In the genomic region with DNA sequence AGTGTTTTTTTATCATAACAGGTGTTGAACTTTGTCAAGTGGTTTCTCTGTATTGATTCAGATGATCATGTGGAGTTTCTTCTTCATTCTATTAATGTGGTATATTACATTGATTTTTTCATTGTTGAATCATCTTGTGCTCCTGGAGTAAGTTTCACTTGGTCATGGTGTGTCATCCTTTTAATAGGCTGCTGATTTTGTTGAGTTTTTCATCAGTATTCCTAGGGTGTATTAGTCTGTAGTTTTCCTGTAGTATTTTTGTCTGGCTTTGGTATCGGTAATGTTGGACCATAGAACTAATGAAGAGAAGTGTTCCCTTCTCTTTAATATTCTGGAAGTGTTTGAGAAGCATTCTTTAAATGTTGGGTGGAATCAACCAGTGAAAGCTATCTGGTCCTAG, we compare ENCODE assay signal across 1 cellular context.
TF ChIP-seq lines count a peak whose summit lies in the region.

No MANE protein-coding gene starts in this region.

TF ChIP-seq in HepG2, 621 proteins besides CTCF, POLR2A, EP300 and RAD21:
- TF ChIP-seq ZNF850 (CRISPR knock-in tag; conservative IDR thresholded peaks at IDR 0.05), result no peak
- TF ChIP-seq LBX2 (CRISPR knock-in tag; IDR thresholded peaks at IDR 0.05; ENCODE audit: borderline replicate concordance), result no peak
- no peak for TF ChIP-seq CREB3 (CRISPR knock-in tag; IDR thresholded peaks at IDR 0.05)
- TF ChIP-seq ZNF335 (CRISPR knock-in tag; IDR thresholded peaks at IDR 0.05), result no peak
- TF ChIP-seq NR2C2 (CRISPR knock-in tag; IDR thresholded peaks at IDR 0.05; ENCODE audit: borderline replicate concordance), result no peak
- no peak for TF ChIP-seq MYPOP (CRISPR knock-in tag; IDR thresholded peaks at IDR 0.05)
- no peak for TF ChIP-seq ESRRA (CRISPR knock-in tag; IDR thresholded peaks at IDR 0.05; ENCODE audit: low read depth)
- TF ChIP-seq EZH2 (conservative IDR thresholded peaks at IDR 0.05; ENCODE audit: low read depth, low read length), result no peak
- TF ChIP-seq MNT (IDR thresholded peaks at IDR 0.05), result no peak
- no peak for TF ChIP-seq HDAC2 (CRISPR knock-in tag; IDR thresholded peaks at IDR 0.05)
- TF ChIP-seq KDM5A (IDR thresholded peaks at IDR 0.05; ENCODE audit: borderline replicate concordance, low read length), result no peak
- TF ChIP-seq ZFP37 (CRISPR knock-in tag; IDR thresholded peaks at IDR 0.05; ENCODE audit: borderline replicate concordance), result no peak
- TF ChIP-seq REST (IDR thresholded peaks at IDR 0.05; ENCODE audit: borderline replicate concordance in 1 of 2, low read depth in 1 of 2, low read length in 2 of 2), result no peak
- TF ChIP-seq, protein P1, sequence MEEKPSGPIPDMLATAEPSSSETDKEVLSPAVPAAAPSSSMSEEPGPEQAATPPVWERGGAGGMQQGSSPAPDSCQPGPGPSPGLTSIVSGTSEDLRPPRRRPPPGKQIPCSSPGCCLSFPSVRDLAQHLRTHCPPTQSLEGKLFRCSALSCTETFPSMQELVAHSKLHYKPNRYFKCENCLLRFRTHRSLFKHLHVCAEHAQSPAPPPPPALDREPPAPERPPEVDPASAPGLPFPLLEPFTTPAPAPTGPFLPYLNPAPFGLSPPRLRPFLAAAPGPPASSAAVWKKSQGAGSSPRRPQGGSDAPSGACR (CRISPR knock-in tag; IDR thresholded peaks at IDR 0.05), result no peak
TF ChIP-seq in HepG2: peak in this region for 0.
